In genomic region chr5:758698-759053, GRCh38 we compare ENCODE assay signal across 9 cellular contexts. TPM values are rescaled to one million over a fixed set of nuclear protein-coding genes. Genes with fewer than 3 reads are reported as not detected.
DNase-seq lines count a peak whose midpoint lies in the region; ATAC-seq and TF ChIP-seq lines count a peak whose summit lies in the region.
"Had no signal": no experiment of that assay in that cellular context is flagged by ENCODE, and none has a peak within 500 bp of the region (broad histone marks: within the 10 kb centered on the region; RNA-seq: fewer than 3 reads in every experiment).

No MANE protein-coding gene starts in this region.

- 59 to 73% methylated on average over 15 of the region's 15 CpGs for whole genome bisulfite sequencing in heart right ventricle, 2 donors

- H3K9me3 ChIP-seq in BE2C: no peaks in the 10 kb centered on the region
- H3K9me3 ChIP-seq in heart right ventricle: no peaks in the 10 kb centered on the region
- H3K9me3 ChIP-seq in neural progenitor cell (ENCODE audit: low read depth): no peaks in the 10 kb centered on the region
- no peaks in the 10 kb centered on the region for H3K9me3 ChIP-seq in osteoblast (ENCODE audit: low read depth, low read length)

- no peaks in the 10 kb centered on the region for H3K9me3 Mint-ChIP-seq in T-cell
- no peaks in the 10 kb centered on the region for H3K9me3 Mint-ChIP-seq in neural progenitor cell

- H2AFZ ChIP-seq in neural progenitor cell (replicated peaks) (no peak overlapping the region), osteoblast (ENCODE audit: low read length) (no peak overlapping the region)

- H3K36me3 Mint-ChIP-seq in T-cell (no peaks in the 10 kb centered on the region), neural progenitor cell (no peaks in the 10 kb centered on the region)

- DNase-seq in BE2C (peak; percentile 12), T-cell (peak in 2 of 34 experiments; percentile 0 to 9), heart right ventricle (no peak), neural progenitor cell (ENCODE audit: low spot score) (no peak), LoVo (ENCODE audit: low spot score) (no peak), osteoblast (ENCODE audit: insufficient read length, low spot score, missing footprints) (no peak)
- no peak for DNase-seq in activated CD4-positive, CD25-positive, alpha-beta regulatory T cell treated with anti-CD3 and anti-CD28 coated beads, Interleukin-2, amount 50 U/mL, for 72 hours
- DNase-seq: NCI-H1048 had no signal

- H4K20me1 ChIP-seq in neural progenitor cell (ENCODE audit: low read depth) (no peaks in the 10 kb centered on the region), osteoblast (ENCODE audit: insufficient read depth, low read length) (no peaks in the 10 kb centered on the region)

- TF ChIP-seq CTCF in BE2C (IDR thresholded peaks at IDR 0.05; ENCODE audit: low read depth, low read length) (no peak), heart right ventricle (IDR thresholded peaks at IDR 0.05) (no peak), neural progenitor cell (IDR thresholded peaks at IDR 0.05) (no peak), osteoblast (IDR thresholded peaks at IDR 0.05; ENCODE audit: extremely low read depth, low read depth, low read length) (no peak)

- peaks cover 21 to 36% (median 26%) of the 10 kb centered on the region in 3 donors for H3K4me1 Mint-ChIP-seq in T-cell
- H3K4me1 Mint-ChIP-seq in neural progenitor cell: peaks cover 36% of the 10 kb centered on the region

- peak overlapping the region in 9 of 10 donors; percentile 73 to 89 (median 83) for H3K27ac ChIP-seq in heart right ventricle
- H3K27ac ChIP-seq in neural progenitor cell: no peak overlapping the region
- no peak overlapping the region for H3K27ac ChIP-seq in osteoblast (ENCODE audit: low read depth, low read length)

- H3K4me2 ChIP-seq in neural progenitor cell: peak overlapping the region; percentile 25
- H3K4me2 ChIP-seq in osteoblast (ENCODE audit: insufficient read depth, low read length): no peak overlapping the region

- H3F3A ChIP-seq in neural progenitor cell (ENCODE audit: low read depth): no peaks in the 10 kb centered on the region

- H3K36me3 ChIP-seq in BE2C (no peaks in the 10 kb centered on the region), heart right ventricle (peaks cover 0 to 5% (median 0%) of the 10 kb centered on the region in 9 donors), neural progenitor cell (no peaks in the 10 kb centered on the region), osteoblast (ENCODE audit: insufficient read depth, low read length) (no peaks in the 10 kb centered on the region)

- H3K4me3 ChIP-seq in BE2C (ENCODE audit: low read depth, low read length) (no peak overlapping the region), heart right ventricle (peak overlapping the region in 8 of 10 donors; percentile 3 to 35 (median 24)), neural progenitor cell (no peak overlapping the region), osteoblast (ENCODE audit: insufficient read depth, low read length) (no peak overlapping the region)

- intact Hi-C loops in heart right ventricle (cut with DNase I): loop anchor here in 8 of 10 donors (2.0 to 10.0 kb wide), 6 partner anchors 66 to 134 kb away; partner anchors contain the start of genes BRD9 (in 1 of the 8), TPPP (in 1 of the 8) and TRIP13 (in 1 of the 8)

- no peak overlapping the region for H3K9ac ChIP-seq in neural progenitor cell

- H3K4me3 Mint-ChIP-seq in T-cell: peak overlapping the region; percentile 39 to 81 (median 61)
- H3K4me3 Mint-ChIP-seq in neural progenitor cell: peak overlapping the region; percentile 60

- POLR2A ChIA-PET in T-cell (lab: Charles Lee): no interaction called here

- CTCF ChIA-PET in T-cell (lab: Charles Lee): no interaction called here

- no peak for ATAC-seq in T-cell (replicated peaks in 1 of 4)
- ATAC-seq in heart right ventricle: peak in 5 of 8 donors; percentile 0 to 5 (median 3)
- ATAC-seq in GM21529 (IDR thresholded peaks at IDR 0.05; ENCODE audit: unreplicated experiment): no peak

- H3K79me2 ChIP-seq in neural progenitor cell (ENCODE audit: low read depth): no peaks in the 10 kb centered on the region
- H3K79me2 ChIP-seq in osteoblast (ENCODE audit: insufficient read depth, low read length): no peaks in the 10 kb centered on the region

- H3K27me3 ChIP-seq in BE2C: no peaks in the 10 kb centered on the region
- no peaks in the 10 kb centered on the region for H3K27me3 ChIP-seq in heart right ventricle
- no peaks in the 10 kb centered on the region for H3K27me3 ChIP-seq in neural progenitor cell
- H3K27me3 ChIP-seq in osteoblast (ENCODE audit: insufficient read depth, low read length): no peaks in the 10 kb centered on the region

- H3K4me1 ChIP-seq in BE2C: no peaks in the 10 kb centered on the region
- peaks cover 23 to 55% (median 38%) of the 10 kb centered on the region in 9 donors for H3K4me1 ChIP-seq in heart right ventricle
- H3K4me1 ChIP-seq in neural progenitor cell: peaks cover 28% of the 10 kb centered on the region
- no peaks in the 10 kb centered on the region for H3K4me1 ChIP-seq in osteoblast (ENCODE audit: insufficient read depth, low read length)

- H3K27me3 Mint-ChIP-seq in T-cell (peaks cover 0 to 9% of the 10 kb centered on the region in 2 donors), neural progenitor cell (ENCODE audit: insufficient read depth, low read depth) (peaks cover 12% of the 10 kb centered on the region)

- H3K27ac Mint-ChIP-seq in T-cell (peak overlapping the region in 1 of 2 donors; percentile 88), neural progenitor cell (peak overlapping the region; percentile 96)

RNA-seq across cellular contexts. Expression of gene ZDHHC11B, which starts 25.9 kb away (rescaled TPM):
- 21.0 TPM for polyA plus RNA-seq in BE2C (2012; ENCODE audit: insufficient read depth, insufficient read length, low read depth)
- 10 to 100 TPM in 1 of 5 donors, 1 to 10 TPM in 4; 2.1 to 20.6 (median 3.6) TPM for total RNA-seq in T-cell
- total RNA-seq in heart right ventricle: 10 to 100 TPM in 5 of 10 donors, 1 to 10 TPM in 5; 5.0 to 46.6 (median 10.3) TPM
- polyA plus RNA-seq in heart right ventricle: 10 to 100 TPM in 1 of 2 donors, 1 to 10 TPM in 1; 4.7 to 20.1 TPM
- 0.25 and 0.60 TPM in 2 replicates for total RNA-seq in neural progenitor cell (ENCODE audit: low replicate concordance)
- not detected in 2 replicates for total RNA-seq in osteoblast

Comparison
In these comparisons a context has a peak if more than half of its experiments do, and no peak if none do; other contexts are left out.
1. H3K4me3 ChIP-seq: peak in heart right ventricle (8 of 10); none in BE2C (single experiment), neural progenitor cell (single experiment) and osteoblast (single experiment).
2. ATAC-seq: peak in heart right ventricle (5 of 8); none in T-cell (0 of 4) and GM21529 (single experiment).
3. H3K27ac ChIP-seq: peak in heart right ventricle (9 of 10); none in neural progenitor cell (single experiment) and osteoblast (single experiment).